Comparison of ENCODE assay signal across 1 cellular context in the genomic region with DNA sequence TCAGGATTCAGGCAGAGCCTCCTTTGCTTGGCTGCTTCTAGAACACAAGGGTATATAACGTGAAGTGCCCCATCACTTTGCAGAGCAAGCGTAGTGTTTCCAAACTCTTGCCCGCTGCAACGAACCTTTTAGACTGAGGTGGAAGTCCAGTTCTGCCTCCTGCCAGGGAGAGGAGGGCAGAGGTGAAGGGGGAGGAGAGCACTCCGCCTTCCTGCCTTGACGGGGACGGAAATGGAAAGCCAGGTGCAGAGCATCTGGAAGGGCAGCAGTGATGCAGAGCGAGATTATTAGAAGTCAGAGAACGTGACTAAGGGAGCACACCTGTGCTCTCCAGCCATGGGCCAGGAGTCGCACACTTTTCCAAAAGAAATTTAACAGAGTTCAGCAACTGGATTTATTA.
TF ChIP-seq lines count a peak whose summit lies in the region.

No MANE protein-coding gene starts in this region.

TF ChIP-seq in HepG2, 621 proteins besides CTCF, POLR2A, EP300 and RAD21 (continued from another document and continues in another):
- TF ChIP-seq, protein P1, sequence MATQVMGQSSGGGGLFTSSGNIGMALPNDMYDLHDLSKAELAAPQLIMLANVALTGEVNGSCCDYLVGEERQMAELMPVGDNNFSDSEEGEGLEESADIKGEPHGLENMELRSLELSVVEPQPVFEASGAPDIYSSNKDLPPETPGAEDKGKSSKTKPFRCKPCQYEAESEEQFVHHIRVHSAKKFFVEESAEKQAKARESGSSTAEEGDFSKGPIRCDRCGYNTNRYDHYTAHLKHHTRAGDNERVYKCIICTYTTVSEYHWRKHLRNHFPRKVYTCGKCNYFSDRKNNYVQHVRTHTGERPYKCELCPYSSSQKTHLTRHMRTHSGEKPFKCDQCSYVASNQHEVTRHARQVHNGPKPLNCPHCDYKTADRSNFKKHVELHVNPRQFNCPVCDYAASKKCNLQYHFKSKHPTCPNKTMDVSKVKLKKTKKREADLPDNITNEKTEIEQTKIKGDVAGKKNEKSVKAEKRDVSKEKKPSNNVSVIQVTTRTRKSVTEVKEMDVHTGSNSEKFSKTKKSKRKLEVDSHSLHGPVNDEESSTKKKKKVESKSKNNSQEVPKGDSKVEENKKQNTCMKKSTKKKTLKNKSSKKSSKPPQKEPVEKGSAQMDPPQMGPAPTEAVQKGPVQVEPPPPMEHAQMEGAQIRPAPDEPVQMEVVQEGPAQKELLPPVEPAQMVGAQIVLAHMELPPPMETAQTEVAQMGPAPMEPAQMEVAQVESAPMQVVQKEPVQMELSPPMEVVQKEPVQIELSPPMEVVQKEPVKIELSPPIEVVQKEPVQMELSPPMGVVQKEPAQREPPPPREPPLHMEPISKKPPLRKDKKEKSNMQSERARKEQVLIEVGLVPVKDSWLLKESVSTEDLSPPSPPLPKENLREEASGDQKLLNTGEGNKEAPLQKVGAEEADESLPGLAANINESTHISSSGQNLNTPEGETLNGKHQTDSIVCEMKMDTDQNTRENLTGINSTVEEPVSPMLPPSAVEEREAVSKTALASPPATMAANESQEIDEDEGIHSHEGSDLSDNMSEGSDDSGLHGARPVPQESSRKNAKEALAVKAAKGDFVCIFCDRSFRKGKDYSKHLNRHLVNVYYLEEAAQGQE (IDR thresholded peaks at IDR 0.05; ENCODE audit: borderline replicate concordance in 1 of 2, low read depth in 1 of 2, low read length in 2 of 2), result peak in 1 of 2 experiments; percentile 22; a peak in 1 of 4 replicates
- TF ChIP-seq HDAC1 (CRISPR knock-in tag; IDR thresholded peaks at IDR 0.05) (peak; percentile 87), HNF4A (CRISPR knock-in tag; IDR thresholded peaks at IDR 0.05) (peak; percentile 96), ZSCAN29 (CRISPR knock-in tag; conservative IDR thresholded peaks at IDR 0.05) (0 out of 2 replicates have a peak, but pooled peaks have one; percentile 47), SKI (IDR thresholded peaks at IDR 0.05; ENCODE audit: partially characterized antibody) (peak; percentile 18), AKAP8 (CRISPR knock-in tag; IDR thresholded peaks at IDR 0.05) (0 out of 2 replicates have a peak, but pooled peaks have one; percentile 44), ZNF432 (CRISPR knock-in tag; IDR thresholded peaks at IDR 0.05; ENCODE audit: borderline replicate concordance) (no peak), XBP1 (CRISPR knock-in tag; IDR thresholded peaks at IDR 0.05) (no peak), ZNF256 (CRISPR knock-in tag; conservative IDR thresholded peaks at IDR 0.05) (0 out of 2 replicates have a peak, but pooled peaks have one; percentile 39), ZNF777 (CRISPR knock-in tag; IDR thresholded peaks at IDR 0.05) (no peak), CREB1 (IDR thresholded peaks at IDR 0.05) (no peak), CREB1 (CRISPR knock-in tag; IDR thresholded peaks at IDR 0.05) (peak; percentile 33; the same call in 1 of the 2 replicates), ZNF563 (CRISPR knock-in tag; IDR thresholded peaks at IDR 0.05) (no peak), ATF7-NPFF (CRISPR knock-in tag; IDR thresholded peaks at IDR 0.05; ENCODE audit: low read depth) (no peak), BRD4 (CRISPR knock-in tag; IDR thresholded peaks at IDR 0.05) (0 out of 2 replicates have a peak, but pooled peaks have one; percentile 40), ZMYM2 (CRISPR knock-in tag; IDR thresholded peaks at IDR 0.05) (peak; percentile 74; the same call in 1 of the 2 replicates), ZKSCAN1 (IDR thresholded peaks at IDR 0.05; ENCODE audit: low read length) (no peak), ZNF598 (CRISPR knock-in tag; IDR thresholded peaks at IDR 0.05; ENCODE audit: borderline replicate concordance) (0 out of 2 replicates have a peak, but pooled peaks have one; percentile 21), HDAC2 (CRISPR knock-in tag; IDR thresholded peaks at IDR 0.05) (peak; percentile 60; the same call in 1 of the 2 replicates), ZMYM3 (CRISPR knock-in tag; IDR thresholded peaks at IDR 0.05) (peak; percentile 62; the same call in 1 of the 2 replicates), SATB2 (CRISPR knock-in tag; IDR thresholded peaks at IDR 0.05) (no peak), MTA1 (CRISPR knock-in tag; IDR thresholded peaks at IDR 0.05; ENCODE audit: borderline replicate concordance) (peak; percentile 68; the same call in 1 of the 2 replicates), BORCS8-MEF2B (CRISPR knock-in tag; IDR thresholded peaks at IDR 0.05) (no peak), ZNF629 (CRISPR knock-in tag; conservative IDR thresholded peaks at IDR 0.05) (no peak), MEIS1 (CRISPR knock-in tag; IDR thresholded peaks at IDR 0.05; ENCODE audit: borderline replicate concordance) (0 out of 2 replicates have a peak, but pooled peaks have one; percentile 30), GABPA (IDR thresholded peaks at IDR 0.05; ENCODE audit: low read depth, low read length) (no peak), GABPA (CRISPR knock-in tag; IDR thresholded peaks at IDR 0.05; ENCODE audit: low read depth) (0 out of 2 replicates have a peak, but pooled peaks have one; percentile 53), ZNF550 (CRISPR knock-in tag; IDR thresholded peaks at IDR 0.05; ENCODE audit: borderline replicate concordance) (0 out of 2 replicates have a peak, but pooled peaks have one; percentile 61), RXRA (CRISPR knock-in tag; IDR thresholded peaks at IDR 0.05) (peak; percentile 78), ZMYM4 (CRISPR knock-in tag; IDR thresholded peaks at IDR 0.05) (peak; percentile 73), NCOA1 (CRISPR knock-in tag; IDR thresholded peaks at IDR 0.05) (no peak), SNAPC2 (CRISPR knock-in tag; IDR thresholded peaks at IDR 0.05) (no peak), MIXL1 (CRISPR knock-in tag; IDR thresholded peaks at IDR 0.05) (0 out of 2 replicates have a peak, but pooled peaks have one; percentile 12), FOXO1 (CRISPR knock-in tag; IDR thresholded peaks at IDR 0.05) (no peak), ZNF3 (CRISPR knock-in tag; IDR thresholded peaks at IDR 0.05) (no peak), HNRNPL (IDR thresholded peaks at IDR 0.05; ENCODE audit: low read depth, low read length) (0 out of 2 replicates have a peak, but pooled peaks have one; percentile 20), ETV5 (CRISPR knock-in tag; IDR thresholded peaks at IDR 0.05; ENCODE audit: borderline replicate concordance) (peak; percentile 76)
- TF ChIP-seq, protein P2, sequence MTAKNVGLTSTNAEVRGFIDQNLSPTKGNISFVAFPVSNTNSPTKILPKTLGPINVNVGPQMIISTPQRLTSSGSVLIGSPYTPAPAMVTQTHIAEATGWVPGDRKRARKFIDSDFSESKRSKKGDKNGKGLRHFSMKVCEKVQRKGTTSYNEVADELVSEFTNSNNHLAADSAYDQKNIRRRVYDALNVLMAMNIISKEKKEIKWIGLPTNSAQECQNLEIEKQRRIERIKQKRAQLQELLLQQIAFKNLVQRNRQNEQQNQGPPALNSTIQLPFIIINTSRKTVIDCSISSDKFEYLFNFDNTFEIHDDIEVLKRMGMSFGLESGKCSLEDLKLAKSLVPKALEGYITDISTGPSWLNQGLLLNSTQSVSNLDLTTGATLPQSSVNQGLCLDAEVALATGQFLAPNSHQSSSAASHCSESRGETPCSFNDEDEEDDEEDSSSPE (CRISPR knock-in tag; IDR thresholded peaks at IDR 0.05), result 0 out of 2 replicates have a peak, but pooled peaks have one; percentile 2
- TF ChIP-seq, protein P3, sequence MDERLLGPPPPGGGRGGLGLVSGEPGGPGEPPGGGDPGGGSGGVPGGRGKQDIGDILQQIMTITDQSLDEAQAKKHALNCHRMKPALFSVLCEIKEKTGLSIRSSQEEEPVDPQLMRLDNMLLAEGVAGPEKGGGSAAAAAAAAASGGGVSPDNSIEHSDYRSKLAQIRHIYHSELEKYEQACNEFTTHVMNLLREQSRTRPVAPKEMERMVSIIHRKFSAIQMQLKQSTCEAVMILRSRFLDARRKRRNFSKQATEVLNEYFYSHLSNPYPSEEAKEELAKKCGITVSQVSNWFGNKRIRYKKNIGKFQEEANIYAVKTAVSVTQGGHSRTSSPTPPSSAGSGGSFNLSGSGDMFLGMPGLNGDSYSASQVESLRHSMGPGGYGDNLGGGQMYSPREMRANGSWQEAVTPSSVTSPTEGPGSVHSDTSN (CRISPR knock-in tag; IDR thresholded peaks at IDR 0.05), result no peak
- TF ChIP-seq, protein P4, sequence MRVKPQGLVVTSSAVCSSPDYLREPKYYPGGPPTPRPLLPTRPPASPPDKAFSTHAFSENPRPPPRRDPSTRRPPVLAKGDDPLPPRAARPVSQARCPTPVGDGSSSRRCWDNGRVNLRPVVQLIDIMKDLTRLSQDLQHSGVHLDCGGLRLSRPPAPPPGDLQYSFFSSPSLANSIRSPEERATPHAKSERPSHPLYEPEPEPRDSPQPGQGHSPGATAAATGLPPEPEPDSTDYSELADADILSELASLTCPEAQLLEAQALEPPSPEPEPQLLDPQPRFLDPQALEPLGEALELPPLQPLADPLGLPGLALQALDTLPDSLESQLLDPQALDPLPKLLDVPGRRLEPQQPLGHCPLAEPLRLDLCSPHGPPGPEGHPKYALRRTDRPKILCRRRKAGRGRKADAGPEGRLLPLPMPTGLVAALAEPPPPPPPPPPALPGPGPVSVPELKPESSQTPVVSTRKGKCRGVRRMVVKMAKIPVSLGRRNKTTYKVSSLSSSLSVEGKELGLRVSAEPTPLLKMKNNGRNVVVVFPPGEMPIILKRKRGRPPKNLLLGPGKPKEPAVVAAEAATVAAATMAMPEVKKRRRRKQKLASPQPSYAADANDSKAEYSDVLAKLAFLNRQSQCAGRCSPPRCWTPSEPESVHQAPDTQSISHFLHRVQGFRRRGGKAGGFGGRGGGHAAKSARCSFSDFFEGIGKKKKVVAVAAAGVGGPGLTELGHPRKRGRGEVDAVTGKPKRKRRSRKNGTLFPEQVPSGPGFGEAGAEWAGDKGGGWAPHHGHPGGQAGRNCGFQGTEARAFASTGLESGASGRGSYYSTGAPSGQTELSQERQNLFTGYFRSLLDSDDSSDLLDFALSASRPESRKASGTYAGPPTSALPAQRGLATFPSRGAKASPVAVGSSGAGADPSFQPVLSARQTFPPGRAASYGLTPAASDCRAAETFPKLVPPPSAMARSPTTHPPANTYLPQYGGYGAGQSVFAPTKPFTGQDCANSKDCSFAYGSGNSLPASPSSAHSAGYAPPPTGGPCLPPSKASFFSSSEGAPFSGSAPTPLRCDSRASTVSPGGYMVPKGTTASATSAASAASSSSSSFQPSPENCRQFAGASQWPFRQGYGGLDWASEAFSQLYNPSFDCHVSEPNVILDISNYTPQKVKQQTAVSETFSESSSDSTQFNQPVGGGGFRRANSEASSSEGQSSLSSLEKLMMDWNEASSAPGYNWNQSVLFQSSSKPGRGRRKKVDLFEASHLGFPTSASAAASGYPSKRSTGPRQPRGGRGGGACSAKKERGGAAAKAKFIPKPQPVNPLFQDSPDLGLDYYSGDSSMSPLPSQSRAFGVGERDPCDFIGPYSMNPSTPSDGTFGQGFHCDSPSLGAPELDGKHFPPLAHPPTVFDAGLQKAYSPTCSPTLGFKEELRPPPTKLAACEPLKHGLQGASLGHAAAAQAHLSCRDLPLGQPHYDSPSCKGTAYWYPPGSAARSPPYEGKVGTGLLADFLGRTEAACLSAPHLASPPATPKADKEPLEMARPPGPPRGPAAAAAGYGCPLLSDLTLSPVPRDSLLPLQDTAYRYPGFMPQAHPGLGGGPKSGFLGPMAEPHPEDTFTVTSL (CRISPR knock-in tag; IDR thresholded peaks at IDR 0.05; ENCODE audit: borderline replicate concordance), result peak; percentile 71
- TF ChIP-seq, protein P5, sequence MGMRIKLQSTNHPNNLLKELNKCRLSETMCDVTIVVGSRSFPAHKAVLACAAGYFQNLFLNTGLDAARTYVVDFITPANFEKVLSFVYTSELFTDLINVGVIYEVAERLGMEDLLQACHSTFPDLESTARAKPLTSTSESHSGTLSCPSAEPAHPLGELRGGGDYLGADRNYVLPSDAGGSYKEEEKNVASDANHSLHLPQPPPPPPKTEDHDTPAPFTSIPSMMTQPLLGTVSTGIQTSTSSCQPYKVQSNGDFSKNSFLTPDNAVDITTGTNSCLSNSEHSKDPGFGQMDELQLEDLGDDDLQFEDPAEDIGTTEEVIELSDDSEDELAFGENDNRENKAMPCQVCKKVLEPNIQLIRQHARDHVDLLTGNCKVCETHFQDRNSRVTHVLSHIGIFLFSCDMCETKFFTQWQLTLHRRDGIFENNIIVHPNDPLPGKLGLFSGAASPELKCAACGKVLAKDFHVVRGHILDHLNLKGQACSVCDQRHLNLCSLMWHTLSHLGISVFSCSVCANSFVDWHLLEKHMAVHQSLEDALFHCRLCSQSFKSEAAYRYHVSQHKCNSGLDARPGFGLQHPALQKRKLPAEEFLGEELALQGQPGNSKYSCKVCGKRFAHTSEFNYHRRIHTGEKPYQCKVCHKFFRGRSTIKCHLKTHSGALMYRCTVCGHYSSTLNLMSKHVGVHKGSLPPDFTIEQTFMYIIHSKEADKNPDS (CRISPR knock-in tag; IDR thresholded peaks at IDR 0.05), result no peak
- TF ChIP-seq, protein P6, sequence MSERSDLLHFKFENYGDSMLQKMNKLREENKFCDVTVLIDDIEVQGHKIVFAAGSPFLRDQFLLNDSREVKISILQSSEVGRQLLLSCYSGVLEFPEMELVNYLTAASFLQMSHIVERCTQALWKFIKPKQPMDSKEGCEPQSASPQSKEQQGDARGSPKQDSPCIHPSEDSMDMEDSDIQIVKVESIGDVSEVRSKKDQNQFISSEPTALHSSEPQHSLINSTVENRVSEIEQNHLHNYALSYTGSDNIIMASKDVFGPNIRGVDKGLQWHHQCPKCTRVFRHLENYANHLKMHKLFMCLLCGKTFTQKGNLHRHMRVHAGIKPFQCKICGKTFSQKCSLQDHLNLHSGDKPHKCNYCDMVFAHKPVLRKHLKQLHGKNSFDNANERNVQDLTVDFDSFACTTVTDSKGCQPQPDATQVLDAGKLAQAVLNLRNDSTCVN (CRISPR knock-in tag; IDR thresholded peaks at IDR 0.05; ENCODE audit: borderline replicate concordance), result no peak
- TF ChIP-seq, protein P7, sequence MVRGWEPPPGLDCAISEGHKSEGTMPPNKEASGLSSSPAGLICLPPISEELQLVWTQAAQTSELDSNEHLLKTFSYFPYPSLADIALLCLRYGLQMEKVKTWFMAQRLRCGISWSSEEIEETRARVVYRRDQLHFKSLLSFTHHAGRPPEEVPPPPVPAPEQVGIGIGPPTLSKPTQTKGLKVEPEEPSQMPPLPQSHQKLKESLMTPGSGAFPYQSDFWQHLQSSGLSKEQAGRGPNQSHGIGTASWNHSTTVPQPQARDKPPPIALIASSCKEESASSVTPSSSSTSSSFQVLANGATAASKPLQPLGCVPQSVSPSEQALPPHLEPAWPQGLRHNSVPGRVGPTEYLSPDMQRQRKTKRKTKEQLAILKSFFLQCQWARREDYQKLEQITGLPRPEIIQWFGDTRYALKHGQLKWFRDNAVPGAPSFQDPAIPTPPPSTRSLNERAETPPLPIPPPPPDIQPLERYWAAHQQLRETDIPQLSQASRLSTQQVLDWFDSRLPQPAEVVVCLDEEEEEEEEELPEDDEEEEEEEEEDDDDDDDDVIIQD (CRISPR knock-in tag; IDR thresholded peaks at IDR 0.05; ENCODE audit: low read depth), result peak; percentile 79; the same call in 1 of the 2 replicates
- TF ChIP-seq, protein P8, sequence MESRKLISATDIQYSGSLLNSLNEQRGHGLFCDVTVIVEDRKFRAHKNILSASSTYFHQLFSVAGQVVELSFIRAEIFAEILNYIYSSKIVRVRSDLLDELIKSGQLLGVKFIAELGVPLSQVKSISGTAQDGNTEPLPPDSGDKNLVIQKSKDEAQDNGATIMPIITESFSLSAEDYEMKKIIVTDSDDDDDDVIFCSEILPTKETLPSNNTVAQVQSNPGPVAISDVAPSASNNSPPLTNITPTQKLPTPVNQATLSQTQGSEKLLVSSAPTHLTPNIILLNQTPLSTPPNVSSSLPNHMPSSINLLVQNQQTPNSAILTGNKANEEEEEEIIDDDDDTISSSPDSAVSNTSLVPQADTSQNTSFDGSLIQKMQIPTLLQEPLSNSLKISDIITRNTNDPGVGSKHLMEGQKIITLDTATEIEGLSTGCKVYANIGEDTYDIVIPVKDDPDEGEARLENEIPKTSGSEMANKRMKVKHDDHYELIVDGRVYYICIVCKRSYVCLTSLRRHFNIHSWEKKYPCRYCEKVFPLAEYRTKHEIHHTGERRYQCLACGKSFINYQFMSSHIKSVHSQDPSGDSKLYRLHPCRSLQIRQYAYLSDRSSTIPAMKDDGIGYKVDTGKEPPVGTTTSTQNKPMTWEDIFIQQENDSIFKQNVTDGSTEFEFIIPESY (CRISPR knock-in tag; IDR thresholded peaks at IDR 0.05), result peak; percentile 92
